In the genomic region with DNA sequence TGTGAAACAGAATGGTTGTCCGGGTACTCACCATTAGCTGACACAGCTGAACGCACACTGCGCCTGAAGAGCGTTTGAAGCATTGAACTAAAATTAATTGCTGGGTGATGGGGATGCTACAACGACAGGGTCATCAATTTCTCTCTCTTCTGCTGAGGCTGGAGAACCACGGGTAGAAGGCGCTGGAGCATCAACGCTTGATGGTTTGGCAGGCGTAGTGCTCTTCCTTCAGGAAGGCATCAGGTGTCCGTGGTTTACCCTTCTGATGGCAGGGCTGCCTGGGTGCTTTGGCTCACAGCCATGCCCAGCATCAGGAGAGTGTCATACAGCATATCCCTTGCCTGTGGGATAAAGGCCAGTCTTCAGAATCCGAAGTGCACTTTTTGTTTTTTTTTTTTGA, we compare ENCODE assay signal across 12 cellular contexts. TPM values are rescaled to one million over a fixed set of nuclear protein-coding genes. Genes with fewer than 3 reads are reported as not detected.
DNase-seq lines count a peak whose midpoint lies in the region; TF ChIP-seq lines count a peak whose summit lies in the region.
"Had no signal": no experiment of that assay in that cellular context is flagged by ENCODE, and none has a peak within 500 bp of the region (broad histone marks: within the 10 kb centered on the region; RNA-seq: fewer than 3 reads in every experiment).

No MANE protein-coding gene starts in this region.

- TF ChIP-seq POLR2A in erythroblast (IDR thresholded peaks at IDR 0.05; ENCODE audit: low read length), result no peak

- no peak overlapping the region for H3K27ac ChIP-seq in CD8-positive, alpha-beta memory T cell (ENCODE audit: low read depth, low read length)
- no peak overlapping the region for H3K27ac ChIP-seq in neuronal stem cell (replicated peaks; ENCODE audit: low read length)
- H3K27ac ChIP-seq: dorsolateral prefrontal cortex, gastroesophageal sphincter had no signal

- no peak overlapping the region for H3K9ac ChIP-seq in neuronal stem cell (ENCODE audit: low read depth, low read length, poor library complexity)

- H3K4me1 ChIP-seq in CD8-positive, alpha-beta memory T cell (ENCODE audit: insufficient read depth, low read length), result peaks cover 95% of the 10 kb centered on the region
- peaks cover 0 to 5% of the 10 kb centered on the region in 2 donors for H3K4me1 ChIP-seq in neuronal stem cell (ENCODE audit: control insufficient read depth in 2 of 2, insufficient read depth in 1 of 2, low read depth in 1 of 2, low read length in 2 of 2)
- H3K4me1 ChIP-seq: gastroesophageal sphincter had no signal

- H2BK15ac ChIP-seq in neuronal stem cell (ENCODE audit: low read length), result no peak overlapping the region

- no peak overlapping the region for H3K4me2 ChIP-seq in neuronal stem cell (ENCODE audit: insufficient read depth, low read length, poor library complexity, severe bottlenecking)

- no peak overlapping the region for H4K8ac ChIP-seq in neuronal stem cell (ENCODE audit: low read depth, low read length)

- no peak for DNase-seq in CD8-positive, alpha-beta memory T cell
- DNase-seq in NCI-H345 treated with DMSO at 0.1 percent for 48 hours (lab: John Stamatoyannopoulos, UW; ENCODE audit: unreplicated experiment) (peak; percentile 17), kidney tubule cell (ENCODE audit: low spot score) (peak; percentile 26), neuronal stem cell (ENCODE audit: low spot score) (no peak), GM03348 (ENCODE audit: low spot score) (no peak), erythroblast (lab: John Stamatoyannopoulos, UW) (no peak)
- DNase-seq: activated CD4-positive, CD25-positive, alpha-beta regulatory T cell treated with anti-CD3 and anti-CD28 coated beads, Interleukin-2, amount 50 U/mL, for 72 hours; dorsolateral prefrontal cortex; kidney glomerular epithelial cell; NCI-H1930 had no signal

- H2AFZ ChIP-seq in neuronal stem cell (ENCODE audit: low read length), result no peak overlapping the region

- no peak overlapping the region for H3K4ac ChIP-seq in neuronal stem cell (ENCODE audit: low read length)

- H2BK5ac ChIP-seq in neuronal stem cell (ENCODE audit: low read length), result no peak overlapping the region

- H3K4me3 ChIP-seq in CD8-positive, alpha-beta memory T cell (ENCODE audit: low read length), result peak overlapping the region; percentile 35
- H3K4me3 ChIP-seq in GM12875 (ENCODE audit: low read depth, low read length) (peak overlapping the region; percentile 33), neuronal stem cell (ENCODE audit: low read length in 2 of 2) (no peak overlapping the region)
- H3K4me3 ChIP-seq: dorsolateral prefrontal cortex, gastroesophageal sphincter had no signal

- no peak overlapping the region for H3K18ac ChIP-seq in neuronal stem cell (ENCODE audit: low read length)

- H3K4me3 Mint-ChIP-seq in CD8-positive, alpha-beta memory T cell, result peak overlapping the region; percentile 83 to 90 (median 88)

- no peak overlapping the region for H4K91ac ChIP-seq in neuronal stem cell (ENCODE audit: low read depth, low read length, poor library complexity)

- H3K9me3 Mint-ChIP-seq in CD8-positive, alpha-beta memory T cell, result peaks cover 0 to 2% (median 0%) of the 10 kb centered on the region in 5 donors

- H3K27me3 Mint-ChIP-seq in CD8-positive, alpha-beta memory T cell, result peaks cover 0 to 3% of the 10 kb centered on the region in 2 donors

- no peak overlapping the region for H2BK120ac ChIP-seq in neuronal stem cell (ENCODE audit: low read depth, low read length)

- POLR2A ChIA-PET in CD8-positive, alpha-beta memory T cell (lab: Charles Lee), result interaction anchor here (1.1 to 2.3 kb wide), 5 partner anchors 15 to 90 kb away, joined by 3 to 20 read pairs (median 8); partner anchors contain the start of gene HMGB1

- no peak for TF ChIP-seq CTCF in GM12875 (IDR thresholded peaks at IDR 0.05; ENCODE audit: borderline replicate concordance, insufficient read depth, low read depth, low read length)

- no peak overlapping the region for H3K14ac ChIP-seq in neuronal stem cell (ENCODE audit: low read length)

- H2AK5ac ChIP-seq in neuronal stem cell (ENCODE audit: low read depth, low read length), result no peak overlapping the region

- H2BK12ac ChIP-seq in neuronal stem cell (ENCODE audit: low read length), result no peak overlapping the region

- no peaks in the 10 kb centered on the region for H3K79me1 ChIP-seq in neuronal stem cell (ENCODE audit: low read depth, low read length)

- no peaks in the 10 kb centered on the region for H3K36me3 ChIP-seq in CD8-positive, alpha-beta memory T cell (ENCODE audit: insufficient read depth, low read length)
- no peaks in the 10 kb centered on the region for H3K36me3 ChIP-seq in neuronal stem cell (replicated peaks in 1 of 2; ENCODE audit: control insufficient read depth in 2 of 2, insufficient read depth in 2 of 2, low read length in 2 of 2)
- H3K36me3 ChIP-seq: gastroesophageal sphincter had no signal

- H3K27me3 ChIP-seq in CD8-positive, alpha-beta memory T cell (ENCODE audit: insufficient read depth, low read length, poor library complexity, severe bottlenecking), result no peaks in the 10 kb centered on the region
- peaks cover 0 to 12% (median 0%) of the 10 kb centered on the region in 3 experiments for H3K27me3 ChIP-seq in neuronal stem cell (ENCODE audit: control insufficient read depth in 3 of 3, insufficient read depth in 3 of 3, low read depth in 1 of 3, low read length in 3 of 3)
- H3K27me3 ChIP-seq: dorsolateral prefrontal cortex, gastroesophageal sphincter had no signal

- H3K9me3 ChIP-seq in CD8-positive, alpha-beta memory T cell (ENCODE audit: low read length), result no peaks in the 10 kb centered on the region
- H3K9me3 ChIP-seq in neuronal stem cell (replicated peaks in 1 of 2; ENCODE audit: control insufficient read depth in 2 of 2, insufficient read depth in 1 of 2, low read depth in 1 of 2, low read length in 2 of 2), result no peaks in the 10 kb centered on the region
- H3K9me3 ChIP-seq: gastroesophageal sphincter had no signal

- no CpG with 5 or more reads among the region's 11 CpGs for WGBS in neuronal stem cell (ENCODE audit: extremely low coverage in 2 of 2, insufficient read length in 2 of 2, insufficient replicate concordance in 1 of 2), 2 donors

- CTCF ChIA-PET in CD8-positive, alpha-beta memory T cell (lab: Charles Lee), result interaction anchor here (0.9 to 7.1 kb wide), 12 partner anchors 9 to 260 kb away, joined by 3 to 70 read pairs (median 5); no protein-coding TSS in a partner anchor

- H3K27ac Mint-ChIP-seq in CD8-positive, alpha-beta memory T cell, result peak overlapping the region; percentile 83 to 100 (median 98)

- H3K4me1 Mint-ChIP-seq in CD8-positive, alpha-beta memory T cell, result peaks cover 89 to 96% (median 96%) of the 10 kb centered on the region in 3 donors

- peaks cover 0 to 1% (median 0%) of the 10 kb centered on the region in 3 donors for H3K36me3 Mint-ChIP-seq in CD8-positive, alpha-beta memory T cell

- H3K23ac ChIP-seq in neuronal stem cell (ENCODE audit: low read depth, low read length, poor library complexity), result no peak overlapping the region

RNA-seq across cellular contexts. Expression of gene UBE2L5, which starts 46.9 kb away (rescaled TPM):
- total RNA-seq in CD8-positive, alpha-beta memory T cell, result not detected
- polyA plus RNA-seq in CD8-positive, alpha-beta memory T cell, result not detected
- not detected for polyA plus RNA-seq in neuronal stem cell (2013, experiment 1 of 2)
- 0.24 TPM for polyA plus RNA-seq in neuronal stem cell (2013, experiment 2 of 2)

Comparison
In these comparisons a context has a peak if more than half of its experiments do, and no peak if none do; other contexts are left out.
1. DNase-seq: peak in NCI-H345 treated with DMSO at 0.1 percent for 48 hours (single experiment) and kidney tubule cell (single experiment); none in CD8-positive, alpha-beta memory T cell (0 of 5), neuronal stem cell (single experiment), GM03348 (single experiment) and erythroblast (0 of 2).
2. H3K4me3 ChIP-seq: peak in CD8-positive, alpha-beta memory T cell (single experiment) and GM12875 (single experiment); none in neuronal stem cell (0 of 2).